15 cellular contexts compared by ENCODE assay signal in genomic region chr5:152331006-152331405, GRCh38.
A peak's percentile ranks its signal among the peaks of the same experiment; 100 is the strongest.
DNase-seq lines count a peak whose midpoint lies in the region; ATAC-seq and TF ChIP-seq lines count a peak whose summit lies in the region.
"Had no signal": no experiment of that assay in that cellular context is flagged by ENCODE, and none has a peak within 500 bp of the region (broad histone marks: within the 10 kb centered on the region; RNA-seq: fewer than 3 reads in every experiment).

No MANE protein-coding gene starts in this region.

- CTCF ChIA-PET in PC-3 (lab: Charles Lee) = interaction anchor here (0.7 kb wide), 1 partner anchor 19 kb away, joined by 6 read pairs; no protein-coding TSS in a partner anchor
- CTCF ChIA-PET in A673 (lab: Charles Lee) = no interaction called here

- DNase-seq in NCI-H82 (lab: John Stamatoyannopoulos, UW) (peak; percentile 44), NCI-H82 treated with DMSO at 0.1 percent for 48 hours (lab: John Stamatoyannopoulos, UW; ENCODE audit: unreplicated experiment) (no peak), PC-3 (peak; percentile 11), lower lobe of right lung (no peak), stomach (no peak), dedifferentiated amniotic fluid mesenchymal stem cell (ENCODE audit: extremely low spot score) (no peak), SJCRH30 (no peak), A673 (ENCODE audit: low spot score) (no peak)
- DNase-seq: CD4-positive, alpha-beta memory T cell; DMS79 treated with DMSO at 0.1 percent for 48 hours; H9 had no signal

- no peak for TF ChIP-seq EP300 in stomach (IDR thresholded peaks at IDR 0.05)

- H2AFZ ChIP-seq in PC-3 (ENCODE audit: low read length) = no peak overlapping the region

- TF ChIP-seq CTCF in PC-3 (conservative IDR thresholded peaks at IDR 0.05; ENCODE audit: low read depth, low read length) (no peak), lower lobe of right lung (IDR thresholded peaks at IDR 0.05) (no peak), stomach (IDR thresholded peaks at IDR 0.05) (no peak), A673 (conservative IDR thresholded peaks at IDR 0.05; ENCODE audit: low read depth, low read length) (no peak)

- no peaks in the 10 kb centered on the region for H4K20me1 ChIP-seq in PC-3 (ENCODE audit: low read length)
- H4K20me1 ChIP-seq: BLaER1 had no signal

- H3K27me3 ChIP-seq in PC-3 (ENCODE audit: low read length) = peaks cover 11% of the 10 kb centered on the region; the same call in 1 of the 2 replicates
- H3K27me3 ChIP-seq in lower lobe of right lung (ENCODE audit: low read depth) = no peaks in the 10 kb centered on the region
- H3K27me3 ChIP-seq in stomach = no peaks in the 10 kb centered on the region
- no peaks in the 10 kb centered on the region for H3K27me3 ChIP-seq in SJCRH30
- no peaks in the 10 kb centered on the region for H3K27me3 ChIP-seq in A673 (replicated peaks; ENCODE audit: insufficient read depth, low read depth, low read length, poor library complexity)
- H3K27me3 ChIP-seq: BLaER1 had no signal

- no peak overlapping the region for H3K9ac ChIP-seq in PC-3 (ENCODE audit: low read length)
- H3K9ac ChIP-seq: BLaER1 had no signal

- no peaks in the 10 kb centered on the region for H3K9me3 ChIP-seq in PC-3 (ENCODE audit: low read length)
- no peaks in the 10 kb centered on the region for H3K9me3 ChIP-seq in lower lobe of right lung
- H3K9me3 ChIP-seq in stomach = no peaks in the 10 kb centered on the region
- H3K9me3 ChIP-seq in SJCRH30 (replicated peaks) = no peaks in the 10 kb centered on the region
- no peaks in the 10 kb centered on the region for H3K9me3 ChIP-seq in A673 (ENCODE audit: low read depth, low read length, poor library complexity, severe bottlenecking)
- H3K9me3 ChIP-seq: A549, BLaER1 had no signal

- no peaks in the 10 kb centered on the region for H3K79me2 ChIP-seq in PC-3 (ENCODE audit: low read length)

- no peaks in the 10 kb centered on the region for H3K4me1 ChIP-seq in PC-3 (ENCODE audit: insufficient read depth, low read length)
- no peaks in the 10 kb centered on the region for H3K4me1 ChIP-seq in lower lobe of right lung
- H3K4me1 ChIP-seq in stomach = peaks cover 0 to 13% (median 10%) of the 10 kb centered on the region in 4 donors
- no peaks in the 10 kb centered on the region for H3K4me1 ChIP-seq in SJCRH30
- no peaks in the 10 kb centered on the region for H3K4me1 ChIP-seq in A673 (ENCODE audit: insufficient read depth, low read length, poor library complexity, severe bottlenecking)
- H3K4me1 ChIP-seq: A549 had no signal

- BruUV-seq in PC-3 (replicated peaks; lab: Mats Ljungman, UMichigan) (no TSS peak), A673 (replicated peaks; lab: Mats Ljungman, UMichigan) (no TSS peak)

- TF ChIP-seq POLR2A in stomach (IDR thresholded peaks at IDR 0.05) = no peak

- 25 to 52% (median 34%) methylated on average over 2 of the region's 2 CpGs for WGBS in stomach, 5 donors

- no peaks in the 10 kb centered on the region for H3K36me3 ChIP-seq in PC-3 (ENCODE audit: low read depth, low read length)
- no peaks in the 10 kb centered on the region for H3K36me3 ChIP-seq in lower lobe of right lung
- H3K36me3 ChIP-seq in stomach = no peaks in the 10 kb centered on the region
- H3K36me3 ChIP-seq in SJCRH30 = no peaks in the 10 kb centered on the region
- H3K36me3 ChIP-seq in A673 (ENCODE audit: insufficient read depth, low read length, poor library complexity, severe bottlenecking) = no peaks in the 10 kb centered on the region
- H3K36me3 ChIP-seq: BLaER1 had no signal

- peak; percentile 45; the same call in 1 of the 2 replicates for ATAC-seq in PC-3
- ATAC-seq in lower lobe of right lung = peak; percentile 24 to 59
- ATAC-seq: A549, GM12878 had no signal

- POLR2A ChIA-PET in PC-3 (lab: Charles Lee; ENCODE audit: unreplicated experiment) = no interaction called here
- POLR2A ChIA-PET in A673 (lab: Charles Lee; ENCODE audit: low non-redundant PET) = no interaction called here

- intact Hi-C loops in PC-3 (cut with micrococcal nuclease) = no loop called here
- intact Hi-C loops in lower lobe of right lung (cut with DNase I) = no loop called here
- intact Hi-C loops in stomach (cut with DNase I; ENCODE audit: low total_unique reads) = no loop called here
- intact Hi-C loops in A673 (cut with micrococcal nuclease; ENCODE audit: unreplicated experiment) = no loop called here

- H3K4me3 ChIP-seq in PC-3 (ENCODE audit: low read length) = no peak overlapping the region
- H3K4me3 ChIP-seq in lower lobe of right lung = no peak overlapping the region
- H3K4me3 ChIP-seq in stomach = no peak overlapping the region
- H3K4me3 ChIP-seq in SJCRH30 = no peak overlapping the region
- H3K4me3 ChIP-seq in A673 (ENCODE audit: low read depth, low read length, poor library complexity, severe bottlenecking) = no peak overlapping the region
- H3K4me3 ChIP-seq: A549, BLaER1, GM12878 had no signal

- no peaks in the 10 kb centered on the region for H3K9me2 ChIP-seq in PC-3 (replicated peaks; ENCODE audit: low read length)

- no peak overlapping the region for H3K4me2 ChIP-seq in PC-3 (ENCODE audit: low read length)
- H3K4me2 ChIP-seq: A549 had no signal

- H3F3A ChIP-seq in PC-3 (ENCODE audit: low read length, unreplicated experiment) = no peaks in the 10 kb centered on the region

- H3K27ac ChIP-seq in PC-3 (ENCODE audit: low read length) = no peak overlapping the region
- H3K27ac ChIP-seq in lower lobe of right lung = no peak overlapping the region
- peak overlapping the region in 3 of 5 donors; percentile 23 to 54 (median 28) for H3K27ac ChIP-seq in stomach
- no peak overlapping the region for H3K27ac ChIP-seq in SJCRH30
- H3K27ac ChIP-seq in A673 (ENCODE audit: low read depth, low read length, poor library complexity, severe bottlenecking) = no peak overlapping the region
- H3K27ac ChIP-seq: 22Rv1, A549, BLaER1 had no signal

Comparison
In these comparisons a context has a peak if more than half of its experiments do, and no peak if none do; other contexts are left out.
1. DNase-seq: peak in NCI-H82 (single experiment) and PC-3 (single experiment); none in NCI-H82 treated with DMSO at 0.1 percent for 48 hours (single experiment), lower lobe of right lung (single experiment), stomach (single experiment), dedifferentiated amniotic fluid mesenchymal stem cell (single experiment), SJCRH30 (0 of 2) and A673 (single experiment).
2. H3K27ac ChIP-seq: peak in stomach (3 of 5); none in PC-3 (single experiment), lower lobe of right lung (single experiment), SJCRH30 (single experiment) and A673 (single experiment).